Comparison of ENCODE assay signal across 5 cellular contexts in the genomic region with DNA sequence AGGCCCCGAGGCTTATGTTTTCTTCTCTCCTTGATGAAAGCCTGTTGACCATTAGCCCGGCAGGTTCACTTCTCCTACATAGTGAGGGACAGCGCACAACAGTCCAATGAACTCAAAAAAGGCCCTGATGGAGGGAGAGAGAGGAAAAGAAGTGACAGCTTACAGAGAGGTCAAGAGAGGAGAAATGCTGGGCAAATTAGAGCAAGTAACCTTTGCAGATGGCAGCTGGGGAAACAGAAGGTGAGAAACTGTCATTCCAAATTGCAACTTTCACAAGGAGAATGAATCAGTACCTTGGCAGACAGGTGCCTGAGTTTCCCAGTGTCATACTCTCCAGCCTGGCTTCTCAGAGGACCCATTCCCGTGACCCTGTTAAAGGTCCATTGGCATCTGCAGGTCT.
"Had no signal": no experiment of that assay in that cellular context is flagged by ENCODE, and none has a peak within 500 bp of the region (broad histone marks: within the 10 kb centered on the region; RNA-seq: fewer than 3 reads in every experiment).

No MANE protein-coding gene starts in this region.

- H3K27ac Mint-ChIP-seq: GM23338, H9 had no signal

- ATAC-seq: GM23338, K562 had no signal

- DNase-seq: H9, HCEC 1CT, IMR-90 had no signal

- H3K9me3 Mint-ChIP-seq: GM23338, H9 had no signal

- H3K4me3 Mint-ChIP-seq: GM23338, H9 had no signal
